In genomic region chr6:37650071-37650481, GRCh38 we compare ENCODE assay signal across 1 cellular context.
A peak's percentile ranks its signal among the peaks of the same experiment; 100 is the strongest.
TF ChIP-seq lines count a peak whose summit lies in the region.

No MANE protein-coding gene starts in this region.

TF ChIP-seq in HepG2, 621 proteins besides CTCF, POLR2A, EP300 and RAD21 (continued from another document and continues in another):
- TF ChIP-seq ZNF780A (CRISPR knock-in tag; IDR thresholded peaks at IDR 0.05) = no peak
- no peak for TF ChIP-seq ZNF142 (CRISPR knock-in tag; IDR thresholded peaks at IDR 0.05)
- TF ChIP-seq FLYWCH1 (CRISPR knock-in tag; IDR thresholded peaks at IDR 0.05) = no peak
- TF ChIP-seq CBX5 (CRISPR knock-in tag; IDR thresholded peaks at IDR 0.05; ENCODE audit: borderline replicate concordance) = no peak
- TF ChIP-seq POGK (CRISPR knock-in tag; conservative IDR thresholded peaks at IDR 0.05) = peak; percentile 56; the same call in 1 of the 2 replicates
- no peak for TF ChIP-seq RFXAP (CRISPR knock-in tag; IDR thresholded peaks at IDR 0.05; ENCODE audit: borderline replicate concordance)
- no peak for TF ChIP-seq ZNF543 (CRISPR knock-in tag; IDR thresholded peaks at IDR 0.05)
- TF ChIP-seq GABPB1 (CRISPR knock-in tag; IDR thresholded peaks at IDR 0.05) = peak; percentile 52; the same call in 1 of the 2 replicates
- TF ChIP-seq TBL1XR1 (IDR thresholded peaks at IDR 0.05; ENCODE audit: borderline replicate concordance, low read length, partially characterized antibody) = no peak
- no peak for TF ChIP-seq ZNF275 (CRISPR knock-in tag; IDR thresholded peaks at IDR 0.05; ENCODE audit: borderline replicate concordance)
- TF ChIP-seq SNAPC4 (CRISPR knock-in tag; IDR thresholded peaks at IDR 0.05) = no peak
- TF ChIP-seq ZNF570 (CRISPR knock-in tag; IDR thresholded peaks at IDR 0.05; ENCODE audit: borderline replicate concordance) = no peak
- no peak for TF ChIP-seq KIAA2018 (CRISPR knock-in tag; IDR thresholded peaks at IDR 0.05; ENCODE audit: borderline replicate concordance)
- no peak for TF ChIP-seq NFATC3 (CRISPR knock-in tag; IDR thresholded peaks at IDR 0.05)
- TF ChIP-seq KMT2A (CRISPR knock-in tag; IDR thresholded peaks at IDR 0.05) = no peak
- TF ChIP-seq HMGA1 (CRISPR knock-in tag; conservative IDR thresholded peaks at IDR 0.05) = no peak
- TF ChIP-seq ZNF891 (CRISPR knock-in tag; IDR thresholded peaks at IDR 0.05) = peak; percentile 29; the same call in 1 of the 2 replicates
- TF ChIP-seq MTF2 (CRISPR knock-in tag; IDR thresholded peaks at IDR 0.05; ENCODE audit: borderline replicate concordance) = no peak; the same call in 1 of the 2 replicates
- TF ChIP-seq TMF1 (CRISPR knock-in tag; IDR thresholded peaks at IDR 0.05; ENCODE audit: low read depth) = no peak
- no peak for TF ChIP-seq ZNF737 (CRISPR knock-in tag; IDR thresholded peaks at IDR 0.05; ENCODE audit: borderline replicate concordance)
- no peak for TF ChIP-seq NFKBIZ (CRISPR knock-in tag; IDR thresholded peaks at IDR 0.05)
- peak; percentile 34 for TF ChIP-seq YY1 (IDR thresholded peaks at IDR 0.05; ENCODE audit: insufficient read depth, insufficient replicate concordance, low read depth, low read length)
- TF ChIP-seq SP2 (CRISPR knock-in tag; IDR thresholded peaks at IDR 0.05) = no peak
- TF ChIP-seq SKI (IDR thresholded peaks at IDR 0.05; ENCODE audit: partially characterized antibody) = no peak
- TF ChIP-seq ZNF589 (CRISPR knock-in tag; conservative IDR thresholded peaks at IDR 0.05) = no peak
- no peak for TF ChIP-seq ZNF576 (CRISPR knock-in tag; IDR thresholded peaks at IDR 0.05)
- no peak for TF ChIP-seq HCFC1 (IDR thresholded peaks at IDR 0.05; ENCODE audit: low read depth, low read length)
- TF ChIP-seq ZBTB38 (CRISPR knock-in tag; IDR thresholded peaks at IDR 0.05) = no peak
- TF ChIP-seq ZBTB21 (CRISPR knock-in tag; IDR thresholded peaks at IDR 0.05) = no peak
- TF ChIP-seq ZNF605 (CRISPR knock-in tag; IDR thresholded peaks at IDR 0.05) = no peak
- no peak for TF ChIP-seq HNRNPUL1 (IDR thresholded peaks at IDR 0.05; ENCODE audit: low read depth, low read length)
- TF ChIP-seq ZNF234 (CRISPR knock-in tag; conservative IDR thresholded peaks at IDR 0.05) = no peak
- TF ChIP-seq CENPX (CRISPR knock-in tag; IDR thresholded peaks at IDR 0.05) = no peak
- TF ChIP-seq HHEX (CRISPR knock-in tag; IDR thresholded peaks at IDR 0.05) = no peak
- TF ChIP-seq ZMAT3 (CRISPR knock-in tag; conservative IDR thresholded peaks at IDR 0.05) = no peak
- TF ChIP-seq KDM3A (CRISPR knock-in tag; IDR thresholded peaks at IDR 0.05; ENCODE audit: low read depth) = no peak
- TF ChIP-seq PHF20 (CRISPR knock-in tag; IDR thresholded peaks at IDR 0.05) = no peak
